In the genomic region with DNA sequence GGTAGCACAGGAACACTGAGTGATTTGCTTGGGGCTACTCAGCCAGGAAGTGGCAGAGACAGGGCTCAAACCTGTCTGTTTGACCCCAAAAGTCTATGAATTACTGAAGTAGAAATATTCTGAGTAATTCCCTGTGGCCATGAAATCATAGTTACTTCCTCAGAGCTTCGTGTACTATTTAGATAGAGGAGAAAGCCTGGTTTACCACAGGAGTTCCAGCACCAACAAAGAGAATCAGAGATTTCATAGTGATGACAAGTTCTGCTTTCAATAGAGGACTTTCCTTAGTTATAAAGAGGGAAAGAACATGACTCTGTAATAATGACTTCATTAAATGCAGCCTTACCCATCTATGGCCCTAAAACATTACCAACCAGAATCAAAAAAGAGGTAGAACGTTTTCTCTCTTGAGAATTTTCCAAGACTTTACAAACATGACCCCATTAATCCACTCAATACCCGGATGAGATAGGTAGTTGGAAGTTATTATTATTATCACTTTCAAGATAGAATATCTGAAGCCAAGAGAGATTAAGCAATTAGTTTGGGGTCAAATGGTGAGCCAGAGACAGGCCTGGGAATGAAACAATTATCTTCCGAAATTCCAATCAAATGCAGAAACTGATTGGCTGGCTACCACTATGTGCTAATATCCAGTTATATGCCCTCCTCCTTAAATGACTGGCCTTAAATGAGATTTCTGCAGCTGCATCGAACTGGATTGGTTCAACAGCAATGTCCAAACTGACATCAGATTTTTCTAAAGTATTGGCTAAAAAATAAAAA, we compare ENCODE assay signal across 1 cellular context.
TF ChIP-seq lines count a peak whose summit lies in the region.

No MANE protein-coding gene starts in this region.

TF ChIP-seq in IMR-90, 13 proteins besides CTCF, POLR2A, EP300 and RAD21:
- TF ChIP-seq, protein P1, sequence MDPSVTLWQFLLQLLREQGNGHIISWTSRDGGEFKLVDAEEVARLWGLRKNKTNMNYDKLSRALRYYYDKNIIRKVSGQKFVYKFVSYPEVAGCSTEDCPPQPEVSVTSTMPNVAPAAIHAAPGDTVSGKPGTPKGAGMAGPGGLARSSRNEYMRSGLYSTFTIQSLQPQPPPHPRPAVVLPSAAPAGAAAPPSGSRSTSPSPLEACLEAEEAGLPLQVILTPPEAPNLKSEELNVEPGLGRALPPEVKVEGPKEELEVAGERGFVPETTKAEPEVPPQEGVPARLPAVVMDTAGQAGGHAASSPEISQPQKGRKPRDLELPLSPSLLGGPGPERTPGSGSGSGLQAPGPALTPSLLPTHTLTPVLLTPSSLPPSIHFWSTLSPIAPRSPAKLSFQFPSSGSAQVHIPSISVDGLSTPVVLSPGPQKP (IDR thresholded peaks at IDR 0.05; ENCODE audit: borderline replicate concordance, low read depth, low read length), result no peak
- TF ChIP-seq RCOR1 (IDR thresholded peaks at IDR 0.05; ENCODE audit: insufficient replicate concordance, low read length), result no peak
- TF ChIP-seq MAFK (IDR thresholded peaks at IDR 0.05; ENCODE audit: low read depth, low read length), result no peak
- no peak for TF ChIP-seq NFE2L2 (IDR thresholded peaks at IDR 0.05; ENCODE audit: low read depth, low read length)
- no peak for TF ChIP-seq BHLHE40 (IDR thresholded peaks at IDR 0.05; ENCODE audit: low read depth, low read length)
- no peak for TF ChIP-seq MXI1 (IDR thresholded peaks at IDR 0.05; ENCODE audit: borderline replicate concordance, low read depth, low read length)
- TF ChIP-seq, protein P2, sequence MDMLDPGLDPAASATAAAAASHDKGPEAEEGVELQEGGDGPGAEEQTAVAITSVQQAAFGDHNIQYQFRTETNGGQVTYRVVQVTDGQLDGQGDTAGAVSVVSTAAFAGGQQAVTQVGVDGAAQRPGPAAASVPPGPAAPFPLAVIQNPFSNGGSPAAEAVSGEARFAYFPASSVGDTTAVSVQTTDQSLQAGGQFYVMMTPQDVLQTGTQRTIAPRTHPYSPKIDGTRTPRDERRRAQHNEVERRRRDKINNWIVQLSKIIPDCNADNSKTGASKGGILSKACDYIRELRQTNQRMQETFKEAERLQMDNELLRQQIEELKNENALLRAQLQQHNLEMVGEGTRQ (IDR thresholded peaks at IDR 0.05; ENCODE audit: low read depth, low read length), result no peak
- TF ChIP-seq CEBPB (IDR thresholded peaks at IDR 0.05; ENCODE audit: low read depth, low read length), result no peak
- TF ChIP-seq SMC3 (IDR thresholded peaks at IDR 0.05; ENCODE audit: low read depth, low read length), result no peak
- no peak for TF ChIP-seq MAZ (IDR thresholded peaks at IDR 0.05; ENCODE audit: borderline replicate concordance, low read depth, low read length)
- no peak for TF ChIP-seq FOS (IDR thresholded peaks at IDR 0.05; ENCODE audit: low read depth, low read length)
- no peak for TF ChIP-seq CHD1 (IDR thresholded peaks at IDR 0.05; ENCODE audit: low read depth, low read length)
- TF ChIP-seq RFX5 (IDR thresholded peaks at IDR 0.05; ENCODE audit: low read depth, low read length), result no peak
